17 cellular contexts compared by ENCODE assay signal in genomic region chr16:72827907-72828306, GRCh38.
DNase-seq lines count a peak whose midpoint lies in the region; ATAC-seq, FAIRE-seq and TF ChIP-seq lines count a peak whose summit lies in the region.
"Had no signal": no experiment of that assay in that cellular context is flagged by ENCODE, and none has a peak within 500 bp of the region (broad histone marks: within the 10 kb centered on the region; RNA-seq: fewer than 3 reads in every experiment).

No MANE protein-coding gene starts in this region.

- H3K36me3 Mint-ChIP-seq in T-helper 2 cell treated with Interferon-gamma antibody and Interleukin-4, amounts not matched to agents 5 μg/mL and 100 μg/mL, for 36 hours (ENCODE audit: low read depth), result no peaks in the 10 kb centered on the region
- H3K36me3 Mint-ChIP-seq: CD8-positive, alpha-beta T cell had no signal

- H3K4me3 ChIP-seq in HEK293 (ENCODE audit: low read depth, low read length) (no peak overlapping the region), K562 (no peak overlapping the region), right lobe of liver (no peak overlapping the region), sigmoid colon (no peak overlapping the region), lower lobe of right lung (no peak overlapping the region)
- H3K4me3 ChIP-seq: SJCRH30 had no signal

- H3K4me1 ChIP-seq in HEK293 (ENCODE audit: control insufficient read depth, insufficient read depth, low read length) (peaks cover 5% of the 10 kb centered on the region; the same call in 1 of the 2 replicates), K562 (replicated peaks in 1 of 2; ENCODE audit: control insufficient read depth in 2 of 2, insufficient read depth in 2 of 2, low read length in 2 of 2) (no peaks in the 10 kb centered on the region), right lobe of liver (peaks cover 0 to 35% (median 9%) of the 10 kb centered on the region in 4 donors), sigmoid colon (peaks cover 0 to 53% (median 39%) of the 10 kb centered on the region in 4 donors), lower lobe of right lung (no peaks in the 10 kb centered on the region)
- H3K4me1 ChIP-seq: SJCRH30 had no signal

- H3K36me3 ChIP-seq in HEK293 (ENCODE audit: control insufficient read depth in 2 of 2, insufficient read depth in 1 of 2, low read length in 2 of 2) (peaks cover 0 to 32% of the 10 kb centered on the region in 2 experiments; a peak in 2 of 3 replicates), K562 (ENCODE audit: control insufficient read depth, insufficient read depth, low read length) (no peaks in the 10 kb centered on the region), right lobe of liver (peaks cover 0 to 8% (median 0%) of the 10 kb centered on the region in 4 donors), sigmoid colon (peaks cover 0 to 9% (median 6%) of the 10 kb centered on the region in 4 donors), lower lobe of right lung (peaks cover 6% of the 10 kb centered on the region)
- H3K36me3 ChIP-seq: SJCRH30 had no signal

- no peaks in the 10 kb centered on the region for H3K9me1 ChIP-seq in K562 (ENCODE audit: control insufficient read depth, insufficient read depth, low read length)

- no peaks in the 10 kb centered on the region for H3K4me1 Mint-ChIP-seq in T-helper 2 cell treated with Interferon-gamma antibody and Interleukin-4, amounts not matched to agents 5 μg/mL and 100 μg/mL, for 36 hours (ENCODE audit: low read depth)

- no peak overlapping the region for H3K4me3 Mint-ChIP-seq in T-helper 2 cell treated with Interferon-gamma antibody and Interleukin-4, amounts not matched to agents 5 μg/mL and 100 μg/mL, for 36 hours
- H3K4me3 Mint-ChIP-seq: CD8-positive, alpha-beta T cell had no signal

- H4K20me1 ChIP-seq in K562 (replicated peaks; ENCODE audit: control insufficient read depth, insufficient read depth, low read length), result no peaks in the 10 kb centered on the region

- no peak for DNase-seq in K562 (ENCODE audit: extremely low read depth in 1 of 4, low spot score in 3 of 4)
- DNase-seq in right lobe of liver, result no peak
- DNase-seq in sigmoid colon, result no peak
- no peak for DNase-seq in T-helper 2 cell treated with Interferon-gamma antibody and Interleukin-4, amounts not matched to agents 5 μg/mL and 100 μg/mL, for 36 hours (ENCODE audit: low spot score)
- no peak for DNase-seq in lower lobe of right lung
- DNase-seq in UCSD-AML1 (lab: John Stamatoyannopoulos, UW; ENCODE audit: unreplicated experiment), result no peak
- no peak for DNase-seq in inferior parietal cortex (ENCODE audit: extremely low spot score)
- DNase-seq: CD8-positive, alpha-beta T cell; H7; NCI-H1105 treated with DMSO at 0.1 percent for 48 hours; NCI-H1694 treated with DMSO at 0.1 percent for 48 hours; NCI-H345; NCI-H526 treated with DMSO at 0.1 percent for 48 hours; RPMI8226; SJCRH30 had no signal

- 3% methylated on average over 7 of the region's 7 CpGs for WGBS in K562 (ENCODE audit: insufficient coverage, low coverage, missing lambda C conversion rate)
- WGBS in right lobe of liver (ENCODE audit: insufficient coverage, low coverage, low lambda C conversion rate, missing lambda C conversion rate), result 49% methylated on average over 7 of the region's 7 CpGs
- 24 to 59% methylated on average over 7 of the region's 7 CpGs for WGBS in sigmoid colon, 2 donors

- H3K9me3 ChIP-seq in HEK293 (ENCODE audit: control insufficient read depth, insufficient read depth, low read depth, low read length) (no peaks in the 10 kb centered on the region), K562 (replicated peaks; ENCODE audit: control insufficient read depth, insufficient read depth, low read depth, low read length) (no peaks in the 10 kb centered on the region), right lobe of liver (no peaks in the 10 kb centered on the region), sigmoid colon (no peaks in the 10 kb centered on the region), lower lobe of right lung (no peaks in the 10 kb centered on the region)
- H3K9me3 ChIP-seq: SJCRH30 had no signal

- no peak overlapping the region for H3K27ac ChIP-seq in HEK293 (ENCODE audit: extremely low read depth, low read depth, low read length)
- no peak overlapping the region for H3K27ac ChIP-seq in K562 (ENCODE audit: extremely low read depth, low read depth, low read length)
- H3K27ac ChIP-seq in right lobe of liver, result peak overlapping the region in 1 of 3 donors; percentile 43
- H3K27ac ChIP-seq in sigmoid colon, result peak overlapping the region in 3 of 4 donors; percentile 21 to 61 (median 57)
- H3K27ac ChIP-seq in lower lobe of right lung, result no peak overlapping the region
- H3K27ac ChIP-seq: SJCRH30 had no signal

- H3K27me3 Mint-ChIP-seq in T-helper 2 cell treated with Interferon-gamma antibody and Interleukin-4, amounts not matched to agents 5 μg/mL and 100 μg/mL, for 36 hours (ENCODE audit: low read depth), result no peaks in the 10 kb centered on the region

- TF ChIP-seq RAD21 in K562 (CRISPR knock-in tag; conservative IDR thresholded peaks at IDR 0.05 in 1 of 2, IDR thresholded peaks at IDR 0.05 in 1 of 2), result no peak

- H3K9ac ChIP-seq in K562 (ENCODE audit: insufficient read depth in 1 of 2, low read depth in 2 of 2, low read length in 2 of 2), result no peak overlapping the region

- CTCF ChIA-PET in HEK293 (lab: Yijun Ruan, JAX) (interaction anchor here (1.0 to 1.1 kb wide), 2 partner anchors 9 to 235 kb away, joined by 3 to 4 read pairs; no protein-coding TSS in a partner anchor), K562 (lab: Yijun Ruan, JAX; ENCODE audit: low intra/inter-chr PET ratio) (no interaction called here)

- no peak overlapping the region for H3K27ac Mint-ChIP-seq in T-helper 2 cell treated with Interferon-gamma antibody and Interleukin-4, amounts not matched to agents 5 μg/mL and 100 μg/mL, for 36 hours
- H3K27ac Mint-ChIP-seq: CD8-positive, alpha-beta T cell had no signal

- H3K27me3 ChIP-seq in K562 (ENCODE audit: control insufficient read depth in 2 of 2, insufficient read depth in 2 of 2, low read length in 2 of 2) (peaks cover 3 to 13% of the 10 kb centered on the region in 2 experiments; a peak in 4 of 5 replicates), right lobe of liver (no peaks in the 10 kb centered on the region), sigmoid colon (no peaks in the 10 kb centered on the region), lower lobe of right lung (ENCODE audit: low read depth) (no peaks in the 10 kb centered on the region)
- H3K27me3 ChIP-seq: SJCRH30 had no signal

- TF ChIP-seq CTCF in HEK293 (tag by site-specific recombination; IDR thresholded peaks at IDR 0.05) (no peak), K562 (IDR thresholded peaks at IDR 0.05 in 2 of 3, conservative IDR thresholded peaks at IDR 0.05 in 1 of 3; ENCODE audit: insufficient read depth in 2 of 3, low read depth in 1 of 3, low read length in 3 of 3) (no peak), right lobe of liver (IDR thresholded peaks at IDR 0.05) (no peak), sigmoid colon (IDR thresholded peaks at IDR 0.05) (no peak), lower lobe of right lung (IDR thresholded peaks at IDR 0.05) (no peak)

- H3K79me2 ChIP-seq in K562 (ENCODE audit: control insufficient read depth, insufficient read depth, low read length), result no peaks in the 10 kb centered on the region

- no peak for ATAC-seq in K562
- ATAC-seq in right lobe of liver, result peak in 3 of 4 donors; percentile 22 to 49 (median 44)
- no peak for ATAC-seq in lower lobe of right lung
- ATAC-seq: CD8-positive, alpha-beta T cell had no signal

- no peak for TF ChIP-seq POLR2A in K562 (conservative IDR thresholded peaks at IDR 0.05)
- TF ChIP-seq POLR2A in right lobe of liver (IDR thresholded peaks at IDR 0.05), result no peak
- no peak for TF ChIP-seq POLR2A in sigmoid colon (IDR thresholded peaks at IDR 0.05)

- TF ChIP-seq EP300 in K562 (IDR thresholded peaks at IDR 0.05; ENCODE audit: low read length), result no peak
- TF ChIP-seq EP300 in sigmoid colon (IDR thresholded peaks at IDR 0.05), result no peak

- no peak overlapping the region for H3K4me2 ChIP-seq in K562 (ENCODE audit: insufficient read depth, low read length)

- no TSS peak for BruUV-seq in K562 (replicated peaks; lab: Mats Ljungman, UMichigan)

- in situ Hi-C loops in K562 (cut with MboI), result no loop called here

- POLR2A ChIA-PET in HEK293 (lab: Yijun Ruan, JAX) (no interaction called here), K562 (lab: Yijun Ruan, JAX) (no interaction called here)

- FAIRE-seq in K562 (lab: Jason Lieb, UNC), result no peak
- FAIRE-seq: GM19239 had no signal

- intact Hi-C loops in K562 (cut with micrococcal nuclease), result no loop called here
- intact Hi-C loops in right lobe of liver (cut with DNase I), result no loop called here
- intact Hi-C loops in sigmoid colon (cut with DNase I), result no loop called here
- intact Hi-C loops in lower lobe of right lung (cut with DNase I), result no loop called here

- H3K9me3 Mint-ChIP-seq in T-helper 2 cell treated with Interferon-gamma antibody and Interleukin-4, amounts not matched to agents 5 μg/mL and 100 μg/mL, for 36 hours, result no peaks in the 10 kb centered on the region
- H3K9me3 Mint-ChIP-seq: CD8-positive, alpha-beta T cell had no signal

- H2AFZ ChIP-seq in K562 (ENCODE audit: low read depth, low read length), result no peak overlapping the region

TF ChIP-seq in HEK293, 187 proteins besides CTCF, POLR2A, EP300 and RAD21:
- TF ChIP-seq ZSCAN5A (tag by site-specific recombination; IDR thresholded peaks at IDR 0.05) (no peak), ZBTB8A (tag by site-specific recombination; IDR thresholded peaks at IDR 0.05) (peak; percentile 45)

TF ChIP-seq in K562, 482 proteins besides CTCF, POLR2A, EP300 and RAD21:
- no peak for TF ChIP-seq PBX2 (CRISPR knock-in tag; IDR thresholded peaks at IDR 0.05; ENCODE audit: low read depth)
- 0 out of 2 replicates have a peak, but pooled peaks have one; percentile 29 for TF ChIP-seq PBX2 (tag; conservative IDR thresholded peaks at IDR 0.05; ENCODE audit: low read depth)
- no peak for TF ChIP-seq HDAC1 (IDR thresholded peaks at IDR 0.05)
- no peak for TF ChIP-seq NR3C1 (CRISPR knock-in tag; IDR thresholded peaks at IDR 0.05)

Comparison
In these comparisons a context has a peak if more than half of its experiments do, and no peak if none do; other contexts are left out.
1. H3K27ac ChIP-seq: peak in sigmoid colon (3 of 4); none in HEK293 (single experiment), K562 (single experiment) and lower lobe of right lung (single experiment).
2. ATAC-seq: peak in right lobe of liver (3 of 4); none in K562 (single experiment) and lower lobe of right lung (0 of 2).
3. Of the 44 proteins assayed by ChIP-seq in both K562 and HEK293: peak only in K562: none; only in HEK293: ZBTB8A; in both: none; in neither: 43.